Comparison of ENCODE assay signal across 1 cellular context in the genomic region with DNA sequence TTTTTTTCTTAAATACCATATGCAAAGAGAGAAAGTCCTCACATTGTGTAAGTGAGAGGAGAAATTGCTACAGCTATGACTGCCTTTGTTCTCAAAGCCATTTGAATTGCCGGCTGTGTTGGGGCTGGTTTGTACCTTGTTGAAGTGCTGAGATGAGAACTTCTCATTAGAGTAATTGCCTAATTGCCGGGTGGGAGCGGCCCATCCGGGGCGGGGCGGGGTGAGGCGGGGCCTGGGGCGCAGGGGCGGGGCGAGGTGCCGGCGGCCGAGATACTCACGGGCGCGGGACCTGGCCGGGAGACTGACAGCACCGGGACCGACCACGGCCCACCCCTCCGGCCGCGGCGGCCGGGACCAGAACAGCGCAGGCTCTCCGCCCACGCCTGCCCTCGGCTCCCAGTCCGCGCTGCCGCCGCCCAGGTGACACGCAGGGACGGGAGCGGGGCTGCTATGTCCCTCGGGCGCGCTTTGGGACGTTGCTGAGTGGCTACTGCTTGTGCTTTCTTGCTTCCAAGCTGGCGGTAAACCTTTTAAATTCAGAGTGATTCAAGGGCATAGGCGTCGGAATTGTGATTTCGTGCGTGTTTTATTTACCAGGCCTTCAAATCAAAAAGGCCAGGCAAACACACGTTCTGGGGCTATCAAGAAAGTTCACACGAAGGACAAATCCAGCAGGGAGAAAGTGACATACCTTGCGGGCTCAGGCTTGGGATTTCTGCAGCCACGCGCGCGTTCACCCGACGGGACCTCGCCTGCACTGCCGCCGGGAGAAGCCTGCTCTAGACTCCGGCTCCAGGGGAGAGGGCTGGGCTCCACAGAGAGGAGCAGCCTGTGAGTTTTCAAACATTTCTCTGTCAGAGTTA.
TF ChIP-seq lines count a peak whose summit lies in the region.

No MANE protein-coding gene starts in this region.

TF ChIP-seq in K562, 482 proteins besides CTCF, POLR2A, EP300 and RAD21 (continued from another document and continues in another):
- TF ChIP-seq CCNT2 (IDR thresholded peaks at IDR 0.05; ENCODE audit: borderline replicate concordance, extremely low read depth, insufficient read length, low read depth, low read length) (peak; percentile 63), ZNF263 (CRISPR knock-in tag; IDR thresholded peaks at IDR 0.05; ENCODE audit: borderline replicate concordance) (no peak), ZNF766 (CRISPR knock-in tag; conservative IDR thresholded peaks at IDR 0.05) (no peak), REST (CRISPR knock-in tag; IDR thresholded peaks at IDR 0.05; ENCODE audit: low read depth) (no peak), CEBPG (CRISPR knock-in tag; IDR thresholded peaks at IDR 0.05) (no peak), CEBPG (tag; conservative IDR thresholded peaks at IDR 0.05 in 1 of 2, IDR thresholded peaks at IDR 0.05 in 1 of 2) (peak; percentile 40 to 79; a peak in 3 of 4 replicates), ZBTB8A (IDR thresholded peaks at IDR 0.05; ENCODE audit: partially characterized antibody) (no peak), KDM4B (IDR thresholded peaks at IDR 0.05; ENCODE audit: borderline replicate concordance in 2 of 2, low read depth in 1 of 2) (no peak), ZNF764 (CRISPR knock-in tag; IDR thresholded peaks at IDR 0.05; ENCODE audit: low read depth) (no peak), ETV5 (CRISPR knock-in tag; IDR thresholded peaks at IDR 0.05; ENCODE audit: low read depth) (no peak), KDM1A (IDR thresholded peaks at IDR 0.05) (no peak), ARID3A (IDR thresholded peaks at IDR 0.05; ENCODE audit: borderline replicate concordance, low read depth, low read length) (no peak), BHLHE40 (IDR thresholded peaks at IDR 0.05; ENCODE audit: low read length) (0 out of 2 replicates have a peak, but pooled peaks have one; percentile 4), ZNF445 (CRISPR knock-in tag; IDR thresholded peaks at IDR 0.05; ENCODE audit: low read depth) (no peak), ZSCAN29 (IDR thresholded peaks at IDR 0.05) (no peak), HNRNPK (IDR thresholded peaks at IDR 0.05; ENCODE audit: low read depth, low read length, poor library complexity, severe bottlenecking) (no peak), CBFA2T3 (IDR thresholded peaks at IDR 0.05) (no peak), EHMT2 (IDR thresholded peaks at IDR 0.05) (no peak), NR3C1 (CRISPR knock-in tag; IDR thresholded peaks at IDR 0.05) (no peak), ZFX (CRISPR knock-in tag; IDR thresholded peaks at IDR 0.05) (peak; percentile 55), HNRNPLL (IDR thresholded peaks at IDR 0.05; ENCODE audit: low read depth, low read length, poor library complexity, severe bottlenecking) (no peak), KAT7 (CRISPR knock-in tag; IDR thresholded peaks at IDR 0.05; ENCODE audit: borderline replicate concordance) (no peak), TRIM25 (IDR thresholded peaks at IDR 0.05; ENCODE audit: borderline replicate concordance) (no peak), PHF8 (IDR thresholded peaks at IDR 0.05; ENCODE audit: borderline replicate concordance, low read length) (peak; percentile 57; the same call in 1 of the 2 replicates), L3MBTL2 (IDR thresholded peaks at IDR 0.05) (peak; percentile 80), XRCC3 (IDR thresholded peaks at IDR 0.05) (no peak), ETS2 (tag; IDR thresholded peaks at IDR 0.05; ENCODE audit: borderline replicate concordance, poor library complexity, severe bottlenecking) (no peak)
- TF ChIP-seq, protein P1, sequence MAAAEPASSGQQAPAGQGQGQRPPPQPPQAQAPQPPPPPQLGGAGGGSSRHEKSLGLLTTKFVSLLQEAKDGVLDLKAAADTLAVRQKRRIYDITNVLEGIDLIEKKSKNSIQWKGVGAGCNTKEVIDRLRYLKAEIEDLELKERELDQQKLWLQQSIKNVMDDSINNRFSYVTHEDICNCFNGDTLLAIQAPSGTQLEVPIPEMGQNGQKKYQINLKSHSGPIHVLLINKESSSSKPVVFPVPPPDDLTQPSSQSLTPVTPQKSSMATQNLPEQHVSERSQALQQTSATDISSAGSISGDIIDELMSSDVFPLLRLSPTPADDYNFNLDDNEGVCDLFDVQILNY (CRISPR knock-in tag; IDR thresholded peaks at IDR 0.05): no peak
- TF ChIP-seq, protein P2, sequence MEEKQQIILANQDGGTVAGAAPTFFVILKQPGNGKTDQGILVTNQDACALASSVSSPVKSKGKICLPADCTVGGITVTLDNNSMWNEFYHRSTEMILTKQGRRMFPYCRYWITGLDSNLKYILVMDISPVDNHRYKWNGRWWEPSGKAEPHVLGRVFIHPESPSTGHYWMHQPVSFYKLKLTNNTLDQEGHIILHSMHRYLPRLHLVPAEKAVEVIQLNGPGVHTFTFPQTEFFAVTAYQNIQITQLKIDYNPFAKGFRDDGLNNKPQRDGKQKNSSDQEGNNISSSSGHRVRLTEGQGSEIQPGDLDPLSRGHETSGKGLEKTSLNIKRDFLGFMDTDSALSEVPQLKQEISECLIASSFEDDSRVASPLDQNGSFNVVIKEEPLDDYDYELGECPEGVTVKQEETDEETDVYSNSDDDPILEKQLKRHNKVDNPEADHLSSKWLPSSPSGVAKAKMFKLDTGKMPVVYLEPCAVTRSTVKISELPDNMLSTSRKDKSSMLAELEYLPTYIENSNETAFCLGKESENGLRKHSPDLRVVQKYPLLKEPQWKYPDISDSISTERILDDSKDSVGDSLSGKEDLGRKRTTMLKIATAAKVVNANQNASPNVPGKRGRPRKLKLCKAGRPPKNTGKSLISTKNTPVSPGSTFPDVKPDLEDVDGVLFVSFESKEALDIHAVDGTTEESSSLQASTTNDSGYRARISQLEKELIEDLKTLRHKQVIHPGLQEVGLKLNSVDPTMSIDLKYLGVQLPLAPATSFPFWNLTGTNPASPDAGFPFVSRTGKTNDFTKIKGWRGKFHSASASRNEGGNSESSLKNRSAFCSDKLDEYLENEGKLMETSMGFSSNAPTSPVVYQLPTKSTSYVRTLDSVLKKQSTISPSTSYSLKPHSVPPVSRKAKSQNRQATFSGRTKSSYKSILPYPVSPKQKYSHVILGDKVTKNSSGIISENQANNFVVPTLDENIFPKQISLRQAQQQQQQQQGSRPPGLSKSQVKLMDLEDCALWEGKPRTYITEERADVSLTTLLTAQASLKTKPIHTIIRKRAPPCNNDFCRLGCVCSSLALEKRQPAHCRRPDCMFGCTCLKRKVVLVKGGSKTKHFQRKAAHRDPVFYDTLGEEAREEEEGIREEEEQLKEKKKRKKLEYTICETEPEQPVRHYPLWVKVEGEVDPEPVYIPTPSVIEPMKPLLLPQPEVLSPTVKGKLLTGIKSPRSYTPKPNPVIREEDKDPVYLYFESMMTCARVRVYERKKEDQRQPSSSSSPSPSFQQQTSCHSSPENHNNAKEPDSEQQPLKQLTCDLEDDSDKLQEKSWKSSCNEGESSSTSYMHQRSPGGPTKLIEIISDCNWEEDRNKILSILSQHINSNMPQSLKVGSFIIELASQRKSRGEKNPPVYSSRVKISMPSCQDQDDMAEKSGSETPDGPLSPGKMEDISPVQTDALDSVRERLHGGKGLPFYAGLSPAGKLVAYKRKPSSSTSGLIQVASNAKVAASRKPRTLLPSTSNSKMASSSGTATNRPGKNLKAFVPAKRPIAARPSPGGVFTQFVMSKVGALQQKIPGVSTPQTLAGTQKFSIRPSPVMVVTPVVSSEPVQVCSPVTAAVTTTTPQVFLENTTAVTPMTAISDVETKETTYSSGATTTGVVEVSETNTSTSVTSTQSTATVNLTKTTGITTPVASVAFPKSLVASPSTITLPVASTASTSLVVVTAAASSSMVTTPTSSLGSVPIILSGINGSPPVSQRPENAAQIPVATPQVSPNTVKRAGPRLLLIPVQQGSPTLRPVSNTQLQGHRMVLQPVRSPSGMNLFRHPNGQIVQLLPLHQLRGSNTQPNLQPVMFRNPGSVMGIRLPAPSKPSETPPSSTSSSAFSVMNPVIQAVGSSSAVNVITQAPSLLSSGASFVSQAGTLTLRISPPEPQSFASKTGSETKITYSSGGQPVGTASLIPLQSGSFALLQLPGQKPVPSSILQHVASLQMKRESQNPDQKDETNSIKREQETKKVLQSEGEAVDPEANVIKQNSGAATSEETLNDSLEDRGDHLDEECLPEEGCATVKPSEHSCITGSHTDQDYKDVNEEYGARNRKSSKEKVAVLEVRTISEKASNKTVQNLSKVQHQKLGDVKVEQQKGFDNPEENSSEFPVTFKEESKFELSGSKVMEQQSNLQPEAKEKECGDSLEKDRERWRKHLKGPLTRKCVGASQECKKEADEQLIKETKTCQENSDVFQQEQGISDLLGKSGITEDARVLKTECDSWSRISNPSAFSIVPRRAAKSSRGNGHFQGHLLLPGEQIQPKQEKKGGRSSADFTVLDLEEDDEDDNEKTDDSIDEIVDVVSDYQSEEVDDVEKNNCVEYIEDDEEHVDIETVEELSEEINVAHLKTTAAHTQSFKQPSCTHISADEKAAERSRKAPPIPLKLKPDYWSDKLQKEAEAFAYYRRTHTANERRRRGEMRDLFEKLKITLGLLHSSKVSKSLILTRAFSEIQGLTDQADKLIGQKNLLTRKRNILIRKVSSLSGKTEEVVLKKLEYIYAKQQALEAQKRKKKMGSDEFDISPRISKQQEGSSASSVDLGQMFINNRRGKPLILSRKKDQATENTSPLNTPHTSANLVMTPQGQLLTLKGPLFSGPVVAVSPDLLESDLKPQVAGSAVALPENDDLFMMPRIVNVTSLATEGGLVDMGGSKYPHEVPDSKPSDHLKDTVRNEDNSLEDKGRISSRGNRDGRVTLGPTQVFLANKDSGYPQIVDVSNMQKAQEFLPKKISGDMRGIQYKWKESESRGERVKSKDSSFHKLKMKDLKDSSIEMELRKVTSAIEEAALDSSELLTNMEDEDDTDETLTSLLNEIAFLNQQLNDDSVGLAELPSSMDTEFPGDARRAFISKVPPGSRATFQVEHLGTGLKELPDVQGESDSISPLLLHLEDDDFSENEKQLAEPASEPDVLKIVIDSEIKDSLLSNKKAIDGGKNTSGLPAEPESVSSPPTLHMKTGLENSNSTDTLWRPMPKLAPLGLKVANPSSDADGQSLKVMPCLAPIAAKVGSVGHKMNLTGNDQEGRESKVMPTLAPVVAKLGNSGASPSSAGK (IDR thresholded peaks at IDR 0.05): peak; percentile 75
- TF ChIP-seq, protein P3, sequence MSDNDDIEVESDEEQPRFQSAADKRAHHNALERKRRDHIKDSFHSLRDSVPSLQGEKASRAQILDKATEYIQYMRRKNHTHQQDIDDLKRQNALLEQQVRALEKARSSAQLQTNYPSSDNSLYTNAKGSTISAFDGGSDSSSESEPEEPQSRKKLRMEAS (CRISPR knock-in tag; IDR thresholded peaks at IDR 0.05): peak; percentile 35; the same call in 1 of the 2 replicates
- TF ChIP-seq, protein P4, sequence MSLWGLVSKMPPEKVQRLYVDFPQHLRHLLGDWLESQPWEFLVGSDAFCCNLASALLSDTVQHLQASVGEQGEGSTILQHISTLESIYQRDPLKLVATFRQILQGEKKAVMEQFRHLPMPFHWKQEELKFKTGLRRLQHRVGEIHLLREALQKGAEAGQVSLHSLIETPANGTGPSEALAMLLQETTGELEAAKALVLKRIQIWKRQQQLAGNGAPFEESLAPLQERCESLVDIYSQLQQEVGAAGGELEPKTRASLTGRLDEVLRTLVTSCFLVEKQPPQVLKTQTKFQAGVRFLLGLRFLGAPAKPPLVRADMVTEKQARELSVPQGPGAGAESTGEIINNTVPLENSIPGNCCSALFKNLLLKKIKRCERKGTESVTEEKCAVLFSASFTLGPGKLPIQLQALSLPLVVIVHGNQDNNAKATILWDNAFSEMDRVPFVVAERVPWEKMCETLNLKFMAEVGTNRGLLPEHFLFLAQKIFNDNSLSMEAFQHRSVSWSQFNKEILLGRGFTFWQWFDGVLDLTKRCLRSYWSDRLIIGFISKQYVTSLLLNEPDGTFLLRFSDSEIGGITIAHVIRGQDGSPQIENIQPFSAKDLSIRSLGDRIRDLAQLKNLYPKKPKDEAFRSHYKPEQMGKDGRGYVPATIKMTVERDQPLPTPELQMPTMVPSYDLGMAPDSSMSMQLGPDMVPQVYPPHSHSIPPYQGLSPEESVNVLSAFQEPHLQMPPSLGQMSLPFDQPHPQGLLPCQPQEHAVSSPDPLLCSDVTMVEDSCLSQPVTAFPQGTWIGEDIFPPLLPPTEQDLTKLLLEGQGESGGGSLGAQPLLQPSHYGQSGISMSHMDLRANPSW (CRISPR knock-in tag; IDR thresholded peaks at IDR 0.05): no peak
